ENCODE assay signal across 10 cellular contexts in the genomic region with DNA sequence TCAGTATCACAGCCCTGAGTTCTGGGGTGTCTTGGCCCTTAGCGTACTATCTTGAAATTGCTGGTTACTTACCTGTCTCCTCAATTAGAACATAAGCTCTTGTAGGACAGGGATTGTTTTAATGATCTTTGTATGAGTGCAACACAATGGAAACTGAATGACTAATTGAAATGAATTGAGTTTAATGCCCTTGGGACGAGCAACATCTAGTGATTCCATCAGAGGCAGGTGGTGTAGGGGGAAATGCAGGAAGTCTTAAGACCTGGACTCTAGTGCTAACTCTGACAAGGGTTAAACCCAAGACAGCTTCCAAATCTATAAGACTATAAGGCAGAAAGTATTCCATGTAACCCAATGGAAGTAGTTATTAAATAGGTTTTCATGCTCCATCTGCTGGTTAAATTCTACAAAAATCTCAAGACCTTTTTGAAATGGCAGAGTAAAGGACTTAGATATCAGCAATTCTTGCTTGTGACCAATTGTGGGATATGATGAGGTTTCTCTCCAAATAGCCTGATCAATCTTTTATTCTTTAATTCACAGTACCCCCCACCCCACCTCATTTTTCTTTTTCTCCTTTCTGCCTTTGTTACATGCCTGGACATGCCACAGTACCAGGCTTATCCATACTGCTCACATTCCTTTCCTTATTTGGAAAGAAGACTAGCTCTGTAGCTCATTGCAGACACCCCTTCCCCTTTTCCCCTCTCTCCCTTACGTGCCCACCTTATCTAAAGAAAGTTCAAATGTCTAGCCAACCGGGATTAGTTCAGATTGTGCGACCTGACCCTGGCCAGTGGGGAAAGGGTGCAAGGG.
DNase-seq lines count a peak whose midpoint lies in the region; ATAC-seq and TF ChIP-seq lines count a peak whose summit lies in the region.
"Had no signal": no experiment of that assay in that cellular context is flagged by ENCODE, and none has a peak within 500 bp of the region (broad histone marks: within the 10 kb centered on the region; RNA-seq: fewer than 3 reads in every experiment).

No MANE protein-coding gene starts in this region.

- ATAC-seq in HG03521 (IDR thresholded peaks at IDR 0.05; ENCODE audit: unreplicated experiment), result no peak
- ATAC-seq: stimulated activated naive B cell treated with anti-CD40 and anti-IgM and Interleukin-4, amounts not matched to agents 10 μg/mL and 1 μg/mL and 100 μg/mL, for 72 hours had no signal

- no peaks in the 10 kb centered on the region for H3K36me3 ChIP-seq in mammary epithelial cell (ENCODE audit: insufficient read depth, low read length)
- no peaks in the 10 kb centered on the region for H3K36me3 ChIP-seq in mesenchymal stem cell (ENCODE audit: control insufficient read depth in 1 of 2, insufficient read depth in 2 of 2, low read depth in 1 of 2, low read length in 2 of 2)
- H3K36me3 ChIP-seq in colonic mucosa, result no peaks in the 10 kb centered on the region
- H3K36me3 ChIP-seq in BE2C, result no peaks in the 10 kb centered on the region

- DNase-seq in AG09309 (ENCODE audit: low read depth) (peak; percentile 4), HT-29 (ENCODE audit: low spot score) (peak; percentile 33), mammary epithelial cell (peak; percentile 29), mesenchymal stem cell (peak; percentile 42), colonic mucosa (no peak), NCI-H146 treated with DMSO at 0.1 percent for 48 hours (lab: John Stamatoyannopoulos, UW; ENCODE audit: unreplicated experiment) (no peak), BE2C (no peak)
- DNase-seq: Right ventricle myocardium superior; stimulated activated naive B cell treated with anti-CD40 and anti-IgM and Interleukin-4, amounts not matched to agents 10 μg/mL and 1 μg/mL and 100 μg/mL, for 72 hours had no signal

- H3K4me3 ChIP-seq in AG09309 (ENCODE audit: control insufficient read depth, low read depth, low read length) (no peak overlapping the region), mammary epithelial cell (replicated peaks in 1 of 3; ENCODE audit: insufficient read depth in 1 of 3, low read depth in 2 of 3, low read length in 3 of 3) (no peak overlapping the region), mesenchymal stem cell (ENCODE audit: insufficient read depth in 1 of 2, low read depth in 1 of 2, low read length in 2 of 2) (no peak overlapping the region), colonic mucosa (no peak overlapping the region), BE2C (ENCODE audit: low read depth, low read length) (no peak overlapping the region)

- H3K4me2 ChIP-seq in mammary epithelial cell (ENCODE audit: insufficient read depth, low read depth, low read length), result no peak overlapping the region
- H3K4me2 ChIP-seq in mesenchymal stem cell (ENCODE audit: low read length, poor library complexity, severe bottlenecking), result no peak overlapping the region

- peak overlapping the region; percentile 41 to 79 for H3K4ac ChIP-seq in mesenchymal stem cell (ENCODE audit: low read depth in 1 of 2, low read length in 2 of 2)

- H3K9me3 ChIP-seq in mammary epithelial cell (replicated peaks; ENCODE audit: insufficient read depth, low read length) (peaks cover 3% of the 10 kb centered on the region), mesenchymal stem cell (ENCODE audit: control insufficient read depth, low read length) (no peaks in the 10 kb centered on the region), colonic mucosa (no peaks in the 10 kb centered on the region), BE2C (no peaks in the 10 kb centered on the region)

- H3K79me1 ChIP-seq in mesenchymal stem cell (replicated peaks; ENCODE audit: low read length, poor library complexity, severe bottlenecking), result no peaks in the 10 kb centered on the region

- H3K4me1 ChIP-seq in mammary epithelial cell (ENCODE audit: insufficient read depth, low read length) (peaks cover 11% of the 10 kb centered on the region), mesenchymal stem cell (ENCODE audit: control insufficient read depth, insufficient read depth, low read depth, low read length) (no peaks in the 10 kb centered on the region), colonic mucosa (no peaks in the 10 kb centered on the region), BE2C (peaks cover 12% of the 10 kb centered on the region)

- CTCF ChIA-PET in mammary epithelial cell (lab: Charles Lee; ENCODE audit: low non-redundant PET), result interaction anchor here (0.5 to 0.6 kb wide), 2 partner anchors 29 to 196 kb away, joined by 3 to 8 read pairs; no protein-coding TSS in a partner anchor

- intact Hi-C loops in mammary epithelial cell (cut with micrococcal nuclease) (loop anchor here (5.0 kb wide), 1 partner anchor 197 kb away; no protein-coding TSS in a partner anchor), colonic mucosa (cut with DNase I) (no loop called here)

- H3K27me3 ChIP-seq in mammary epithelial cell (ENCODE audit: insufficient read depth, low read length) (no peaks in the 10 kb centered on the region), mesenchymal stem cell (ENCODE audit: control insufficient read depth in 1 of 2, insufficient read depth in 1 of 2, low read length in 2 of 2) (peaks cover 0 to 5% of the 10 kb centered on the region in 2 experiments), colonic mucosa (no peaks in the 10 kb centered on the region), BE2C (no peaks in the 10 kb centered on the region)

- peak overlapping the region; percentile 26 to 72 for H3K18ac ChIP-seq in mesenchymal stem cell (ENCODE audit: low read depth in 1 of 2, low read length in 2 of 2)

- H2AFZ ChIP-seq in mammary epithelial cell (ENCODE audit: low read depth, low read length) (peak overlapping the region; percentile 61), mesenchymal stem cell (ENCODE audit: low read depth, low read length) (no peak overlapping the region)

- no peak overlapping the region for H2BK15ac ChIP-seq in mesenchymal stem cell (ENCODE audit: low read depth, poor library complexity, severe bottlenecking)

- H2AK5ac ChIP-seq in mesenchymal stem cell (ENCODE audit: low read length, severe bottlenecking), result peak overlapping the region; percentile 73

- WGBS in mammary epithelial cell (ENCODE audit: low coverage, missing lambda C conversion rate), result 77% methylated on average over 5 of the region's 5 CpGs
- WGBS in mesenchymal stem cell, result 80% methylated on average over 4 of the region's 5 CpGs

- BruUV-seq in mammary epithelial cell (replicated peaks; lab: Mats Ljungman, UMichigan), result no TSS peak

- H3K9ac ChIP-seq in mammary epithelial cell (ENCODE audit: insufficient read depth, low read length) (no peak overlapping the region), mesenchymal stem cell (ENCODE audit: low read length) (peak overlapping the region; percentile 31), colonic mucosa (ENCODE audit: low read depth in 2 of 2, low read length in 2 of 2) (no peak overlapping the region)

- no peaks in the 10 kb centered on the region for H4K20me1 ChIP-seq in mammary epithelial cell (ENCODE audit: insufficient read depth, low read length)

- H4K91ac ChIP-seq in mesenchymal stem cell (ENCODE audit: low read length), result peak overlapping the region; percentile 70

- TF ChIP-seq CTCF in AG09309 (IDR thresholded peaks at IDR 0.05; ENCODE audit: control insufficient read depth, insufficient read depth, low read depth, low read length, missing control alignments) (peak; percentile 21), mammary epithelial cell (conservative IDR thresholded peaks at IDR 0.05 in 1 of 2, IDR thresholded peaks at IDR 0.05 in 1 of 2; ENCODE audit: extremely low read depth in 1 of 2, insufficient read depth in 1 of 2, low read depth in 1 of 2, low read length in 2 of 2) (peak in 1 of 2 donors; percentile 31), colonic mucosa (IDR thresholded peaks at IDR 0.05) (no peak), BE2C (IDR thresholded peaks at IDR 0.05; ENCODE audit: low read depth, low read length) (no peak)

- no peaks in the 10 kb centered on the region for H3K79me2 ChIP-seq in mammary epithelial cell (ENCODE audit: insufficient read depth, low read length)

- H2BK5ac ChIP-seq in mesenchymal stem cell (ENCODE audit: low read depth, low read length, poor library complexity, severe bottlenecking), result peak overlapping the region; percentile 3

- H3K14ac ChIP-seq in mesenchymal stem cell (ENCODE audit: low read length in 2 of 2), result no peak overlapping the region

- H3K23ac ChIP-seq in mesenchymal stem cell (ENCODE audit: low read length in 2 of 2), result no peak overlapping the region

- peak overlapping the region; percentile 42 for H3K27ac ChIP-seq in mammary epithelial cell (ENCODE audit: insufficient read depth, low read depth, low read length)
- no peak overlapping the region for H3K27ac ChIP-seq in mesenchymal stem cell (ENCODE audit: low read length, poor library complexity, severe bottlenecking)
- H3K27ac ChIP-seq in colonic mucosa, result no peak overlapping the region

- H4K8ac ChIP-seq in mesenchymal stem cell (ENCODE audit: low read length), result peak overlapping the region; percentile 45

- peak overlapping the region; percentile 18 to 96 for H2BK12ac ChIP-seq in mesenchymal stem cell (ENCODE audit: low read length in 2 of 2)

- peak overlapping the region; percentile 94 for H2BK120ac ChIP-seq in mesenchymal stem cell (ENCODE audit: low read depth, low read length)

- dilution Hi-C loops in mammary epithelial cell (cut with HindIII; ENCODE audit: low sequenced_read_pairs), result no loop called here

- in situ Hi-C loops in mammary epithelial cell (cut with MboI; ENCODE audit: low sequenced_read_pairs in 2 of 2), result no loop called here

Comparison
In these comparisons a context has a peak if more than half of its experiments do, and no peak if none do; other contexts are left out.
1. DNase-seq: peak in AG09309 (single experiment), HT-29 (single experiment), mammary epithelial cell (single experiment) and mesenchymal stem cell (single experiment); none in colonic mucosa (single experiment), NCI-H146 treated with DMSO at 0.1 percent for 48 hours (single experiment) and BE2C (single experiment).